In the genomic region with DNA sequence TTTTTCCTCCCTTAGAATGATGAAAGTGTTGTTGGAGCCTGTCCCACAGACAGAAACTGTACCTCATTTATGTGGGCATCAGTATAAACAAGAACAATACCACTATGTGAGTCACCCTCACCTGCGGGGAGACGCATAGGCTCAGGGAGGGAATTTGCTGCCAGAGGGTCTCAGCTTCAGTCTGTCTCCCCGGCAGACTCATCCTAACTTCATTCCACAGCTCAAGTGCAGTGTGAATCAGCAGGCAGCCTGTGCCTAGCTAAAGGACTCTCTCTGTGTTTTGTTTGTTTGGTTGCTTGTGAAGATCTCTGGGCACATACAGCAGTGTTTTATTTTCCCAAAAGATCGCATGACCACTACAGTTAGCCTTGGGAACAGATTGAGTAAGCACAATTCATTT, we compare ENCODE assay signal across 8 cellular contexts.
DNase-seq lines count a peak whose midpoint lies in the region; ATAC-seq and TF ChIP-seq lines count a peak whose summit lies in the region.

No MANE protein-coding gene starts in this region.

- TF ChIP-seq CTCF in foreskin keratinocyte (conservative IDR thresholded peaks at IDR 0.05) (no peak), testis (IDR thresholded peaks at IDR 0.05) (no peak)

- H3K27ac ChIP-seq in foreskin keratinocyte (peak overlapping the region; percentile 83), testis (no peak overlapping the region)

- DNase-seq in activated T-cell treated with anti-CD3 and anti-CD28 coated beads for 1 hour (ENCODE audit: low read depth) (peak; percentile 17), foreskin keratinocyte (peak; percentile 91 to 96), HuH-7 (ENCODE audit: low spot score) (no peak), testis (no peak)
- DNase-seq in activated T-cell treated with anti-CD3 and anti-CD28 coated beads, Interleukin-2, amount 50 U/mL, for 48 hours: no peak
- DNase-seq in activated CD4-positive, alpha-beta memory T cell treated with anti-CD3 and anti-CD28 coated beads, Interleukin-2, amount 10 ng/mL, durations not matched to agents 7 days and 5 days: no peak
- DNase-seq in stimulated activated naive CD8-positive, alpha-beta T cell treated with anti-CD3 and anti-CD28 coated beads, Interleukin-15, amount 100 ng/mL, for 72 hours: no peak

- no peak overlapping the region for H3K4me3 Mint-ChIP-seq in activated CD4-positive, alpha-beta memory T cell treated with anti-CD3 and anti-CD28 coated beads, Interleukin-2, amount 10 ng/mL, durations not matched to agents 7 days and 5 days
- H3K4me3 Mint-ChIP-seq in stimulated activated naive CD8-positive, alpha-beta T cell treated with anti-CD3 and anti-CD28 coated beads, Interleukin-15, amount 100 ng/mL, for 72 hours: peak overlapping the region; percentile 48 to 62

- H3K4me1 Mint-ChIP-seq in activated CD4-positive, alpha-beta memory T cell treated with anti-CD3 and anti-CD28 coated beads, Interleukin-2, amount 10 ng/mL, durations not matched to agents 7 days and 5 days: peaks cover 20% of the 10 kb centered on the region
- H3K4me1 Mint-ChIP-seq in stimulated activated naive CD8-positive, alpha-beta T cell treated with anti-CD3 and anti-CD28 coated beads, Interleukin-15, amount 100 ng/mL, for 72 hours: peaks cover 31% of the 10 kb centered on the region

- H3K27ac Mint-ChIP-seq in activated CD4-positive, alpha-beta memory T cell treated with anti-CD3 and anti-CD28 coated beads, Interleukin-2, amount 10 ng/mL, durations not matched to agents 7 days and 5 days: peak overlapping the region; percentile 4
- H3K27ac Mint-ChIP-seq in stimulated activated naive CD8-positive, alpha-beta T cell treated with anti-CD3 and anti-CD28 coated beads, Interleukin-15, amount 100 ng/mL, for 72 hours: peak overlapping the region; percentile 42 to 91

- H3K27me3 ChIP-seq in foreskin keratinocyte: no peaks in the 10 kb centered on the region
- no peaks in the 10 kb centered on the region for H3K27me3 ChIP-seq in testis

- H3K9me3 ChIP-seq in testis: no peaks in the 10 kb centered on the region

- H3K36me3 Mint-ChIP-seq in activated CD4-positive, alpha-beta memory T cell treated with anti-CD3 and anti-CD28 coated beads, Interleukin-2, amount 10 ng/mL, durations not matched to agents 7 days and 5 days (ENCODE audit: low read depth): peaks cover 53% of the 10 kb centered on the region

- H3K4me1 ChIP-seq in foreskin keratinocyte (peaks cover 13% of the 10 kb centered on the region), testis (no peaks in the 10 kb centered on the region)

- intact Hi-C loops in testis (cut with DNase I; ENCODE audit: low total_unique reads): no loop called here

- 84 to 86% methylated on average over 2 to 4 of the region's 4 CpGs for WGBS in testis, 2 donors

- TF ChIP-seq POLR2A in testis (IDR thresholded peaks at IDR 0.05): no peak

- H3K9me3 Mint-ChIP-seq in activated CD4-positive, alpha-beta memory T cell treated with anti-CD3 and anti-CD28 coated beads, Interleukin-2, amount 10 ng/mL, durations not matched to agents 7 days and 5 days: peaks cover 17% of the 10 kb centered on the region
- H3K9me3 Mint-ChIP-seq in stimulated activated naive CD8-positive, alpha-beta T cell treated with anti-CD3 and anti-CD28 coated beads, Interleukin-15, amount 100 ng/mL, for 72 hours: peaks cover 11 to 15% of the 10 kb centered on the region in 2 donors

- H3K4me3 ChIP-seq in testis: no peak overlapping the region

- ATAC-seq in foreskin keratinocyte (peak; percentile 98), GM21786 (IDR thresholded peaks at IDR 0.05; ENCODE audit: unreplicated experiment) (no peak)
- peak; percentile 56 for ATAC-seq in stimulated activated naive CD8-positive, alpha-beta T cell treated with anti-CD3 and anti-CD28 coated beads, Interleukin-15, amount 100 ng/mL, for 72 hours

- POLR2A ChIA-PET in activated CD4-positive, alpha-beta memory T cell treated with anti-CD3 and anti-CD28 coated beads, Interleukin-2, amount 10 ng/mL, durations not matched to agents 7 days and 5 days (lab: Charles Lee): interaction anchor here (0.9 to 1.3 kb wide), 3 partner anchors 10 to 58 kb away, joined by 3 to 6 read pairs (median 5); no protein-coding TSS in a partner anchor

- CTCF ChIA-PET in activated CD4-positive, alpha-beta memory T cell treated with anti-CD3 and anti-CD28 coated beads, Interleukin-2, amount 10 ng/mL, durations not matched to agents 7 days and 5 days (lab: Charles Lee): interaction anchor here (1.0 to 2.8 kb wide), 2 partner anchors 12 to 22 kb away, joined by 3 to 10 read pairs; no protein-coding TSS in a partner anchor

- H3K27me3 Mint-ChIP-seq in activated CD4-positive, alpha-beta memory T cell treated with anti-CD3 and anti-CD28 coated beads, Interleukin-2, amount 10 ng/mL, durations not matched to agents 7 days and 5 days: no peaks in the 10 kb centered on the region
- H3K27me3 Mint-ChIP-seq in stimulated activated naive CD8-positive, alpha-beta T cell treated with anti-CD3 and anti-CD28 coated beads, Interleukin-15, amount 100 ng/mL, for 72 hours: no peaks in the 10 kb centered on the region

- H3K36me3 ChIP-seq in testis (ENCODE audit: low read depth, missing control alignments): no peaks in the 10 kb centered on the region

Comparison
In these comparisons a context has a peak if more than half of its experiments do, and no peak if none do; other contexts are left out.
1. DNase-seq: peak in activated T-cell treated with anti-CD3 and anti-CD28 coated beads for 1 hour (single experiment) and foreskin keratinocyte (2 of 2); none in activated T-cell treated with anti-CD3 and anti-CD28 coated beads, Interleukin-2, amount 50 U/mL, for 48 hours (0 of 2), activated CD4-positive, alpha-beta memory T cell treated with anti-CD3 and anti-CD28 coated beads, Interleukin-2, amount 10 ng/mL, durations not matched to agents 7 days and 5 days (single experiment), stimulated activated naive CD8-positive, alpha-beta T cell treated with anti-CD3 and anti-CD28 coated beads, Interleukin-15, amount 100 ng/mL, for 72 hours (0 of 2), HuH-7 (single experiment) and testis (single experiment).